8 cellular contexts compared by ENCODE assay signal in the genomic region with DNA sequence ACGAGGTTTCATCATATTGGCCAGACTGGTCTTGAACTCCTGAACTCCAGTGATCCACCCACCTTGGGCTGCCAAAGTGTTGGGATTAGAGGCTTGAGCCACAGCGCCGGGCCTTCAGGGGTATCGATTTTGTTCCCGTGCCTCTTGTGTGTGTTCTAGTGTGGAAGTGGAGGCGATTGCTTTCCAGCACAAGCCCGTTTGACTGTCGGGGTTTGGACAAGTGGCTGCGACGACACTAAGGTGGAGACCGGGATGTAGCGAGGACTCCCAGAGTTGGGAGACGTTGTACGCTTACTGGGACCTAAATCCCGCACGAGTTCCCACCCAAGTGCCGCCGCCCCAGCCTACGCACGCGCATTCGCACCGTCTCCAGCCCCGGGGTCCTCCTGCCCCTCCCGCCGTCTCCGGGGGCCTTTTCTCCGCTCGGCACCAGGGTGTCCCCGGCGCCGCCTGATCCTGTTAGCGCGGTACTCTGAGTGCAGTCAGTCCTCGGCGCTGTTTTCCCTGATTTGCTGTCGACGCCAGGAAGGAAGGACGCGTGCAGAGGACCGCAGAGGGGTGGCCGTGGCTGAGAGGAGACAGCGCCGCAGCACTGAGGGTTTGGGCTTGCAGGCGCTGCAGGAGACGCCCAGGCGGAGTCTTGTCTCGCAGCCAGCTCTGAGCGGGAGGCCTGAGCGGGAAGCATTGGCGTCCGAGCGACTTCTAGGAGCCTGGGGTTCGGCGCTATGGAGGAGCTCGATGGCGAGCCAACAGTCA. TPM values are rescaled to one million over a fixed set of nuclear protein-coding genes. Genes with fewer than 3 reads are reported as not detected.
A peak's percentile ranks its signal among the peaks of the same experiment; 100 is the strongest.
DNase-seq lines count a peak whose midpoint lies in the region; ATAC-seq, FAIRE-seq and TF ChIP-seq lines count a peak whose summit lies in the region.

A gene with protein sequence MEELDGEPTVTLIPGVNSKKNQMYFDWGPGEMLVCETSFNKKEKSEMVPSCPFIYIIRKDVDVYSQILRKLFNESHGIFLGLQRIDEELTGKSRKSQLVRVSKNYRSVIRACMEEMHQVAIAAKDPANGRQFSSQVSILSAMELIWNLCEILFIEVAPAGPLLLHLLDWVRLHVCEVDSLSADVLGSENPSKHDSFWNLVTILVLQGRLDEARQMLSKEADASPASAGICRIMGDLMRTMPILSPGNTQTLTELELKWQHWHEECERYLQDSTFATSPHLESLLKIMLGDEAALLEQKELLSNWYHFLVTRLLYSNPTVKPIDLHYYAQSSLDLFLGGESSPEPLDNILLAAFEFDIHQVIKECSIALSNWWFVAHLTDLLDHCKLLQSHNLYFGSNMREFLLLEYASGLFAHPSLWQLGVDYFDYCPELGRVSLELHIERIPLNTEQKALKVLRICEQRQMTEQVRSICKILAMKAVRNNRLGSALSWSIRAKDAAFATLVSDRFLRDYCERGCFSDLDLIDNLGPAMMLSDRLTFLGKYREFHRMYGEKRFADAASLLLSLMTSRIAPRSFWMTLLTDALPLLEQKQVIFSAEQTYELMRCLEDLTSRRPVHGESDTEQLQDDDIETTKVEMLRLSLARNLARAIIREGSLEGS (plus strand): TSS at position 643 of the 756 bp plus-strand sequence. CDS start 83 bp downstream, at position 726.

- H3K27me3 ChIP-seq in CD8-positive, alpha-beta T cell (ENCODE audit: insufficient read depth, low read length), result no peaks in the 10 kb centered on the region
- H3K27me3 ChIP-seq in OCI-LY3 (ENCODE audit: low read depth, low read length) (no peaks in the 10 kb centered on the region), endothelial cell of umbilical vein (ENCODE audit: control insufficient read depth in 2 of 2, insufficient read depth in 2 of 2, low read length in 2 of 2) (no peaks in the 10 kb centered on the region)

- H3K79me2 ChIP-seq in OCI-LY3 (ENCODE audit: low read length) (peaks cover 58% of the 10 kb centered on the region), endothelial cell of umbilical vein (ENCODE audit: control insufficient read depth, insufficient read depth, low read length) (peaks cover 29% of the 10 kb centered on the region)

- H3K4me2 ChIP-seq in OCI-LY3 (ENCODE audit: low read length) (peak within 1 kb of the TSS; percentile 97), endothelial cell of umbilical vein (ENCODE audit: insufficient read depth, low read length) (peak within 1 kb of the TSS; percentile 83)

- POLR2A ChIA-PET in CD8-positive, alpha-beta T cell (lab: Charles Lee), result interaction anchor here (0.6 to 4.4 kb wide), 4 partner anchors 22 to 95 kb away, joined by 3 to 18 read pairs (median 4); partner anchors contain the start of genes ARMC7 and SUMO2
- POLR2A ChIA-PET in endothelial cell of umbilical vein (lab: Charles Lee), result no interaction called here

- no peaks in the 10 kb centered on the region for H3K27me3 Mint-ChIP-seq in CD8-positive, alpha-beta T cell (ENCODE audit: low read depth)

- H3K27ac ChIP-seq in CD8-positive, alpha-beta T cell (ENCODE audit: low read depth, low read length), result peak within 1 kb of the TSS; percentile 70
- H3K27ac ChIP-seq in OCI-LY3 (ENCODE audit: low read length) (peak within 1 kb of the TSS; percentile 84), endothelial cell of umbilical vein (ENCODE audit: insufficient read depth, low read depth, low read length) (peak within 1 kb of the TSS; percentile 90)

- H3K4me1 Mint-ChIP-seq in CD8-positive, alpha-beta T cell (ENCODE audit: low read depth), result peaks cover 23% of the 10 kb centered on the region

- no peaks in the 10 kb centered on the region; the same call in 1 of the 2 replicates for H4K20me1 ChIP-seq in OCI-LY3 (ENCODE audit: insufficient read depth, low read length)
- no peaks in the 10 kb centered on the region for H4K20me1 ChIP-seq in endothelial cell of umbilical vein (replicated peaks; ENCODE audit: control insufficient read depth, extremely low read depth, insufficient read depth, low read length)

- H3K4me1 ChIP-seq in CD8-positive, alpha-beta T cell (ENCODE audit: insufficient read depth, low read length), result peaks cover 19% of the 10 kb centered on the region
- H3K4me1 ChIP-seq in OCI-LY3 (ENCODE audit: low read length) (peaks cover 10% of the 10 kb centered on the region), endothelial cell of umbilical vein (ENCODE audit: control insufficient read depth, extremely low read depth, insufficient read depth, low read length) (peaks cover 2% of the 10 kb centered on the region)

- no peaks in the 10 kb centered on the region for H3K9me3 ChIP-seq in CD8-positive, alpha-beta T cell (ENCODE audit: low read length)
- no peaks in the 10 kb centered on the region for H3K9me3 ChIP-seq in OCI-LY3 (ENCODE audit: insufficient read depth, low read length)
- H3K9me3 ChIP-seq in endothelial cell of umbilical vein (replicated peaks; ENCODE audit: control insufficient read depth, insufficient read depth, low read length), result no peaks in the 10 kb centered on the region

- no peaks in the 10 kb centered on the region for H3K9me1 ChIP-seq in endothelial cell of umbilical vein (replicated peaks; ENCODE audit: control insufficient read depth, extremely low read depth, insufficient read depth, low read length)

- peak; percentile 88 for TF ChIP-seq POLR2A in endothelial cell of umbilical vein (IDR thresholded peaks at IDR 0.05; ENCODE audit: low read depth, low read length)

- H2AFZ ChIP-seq in OCI-LY3 (ENCODE audit: low read depth, low read length), result peak within 1 kb of the TSS; percentile 96
- H2AFZ ChIP-seq in endothelial cell of umbilical vein (ENCODE audit: low read depth, low read length), result peak within 1 kb of the TSS; percentile 93

- H3K4me3 ChIP-seq in CD8-positive, alpha-beta T cell (ENCODE audit: low read depth, low read length), result peak within 1 kb of the TSS; percentile 85
- H3K4me3 ChIP-seq in OCI-LY3 (ENCODE audit: low read length) (peak within 1 kb of the TSS; percentile 93), endothelial cell of umbilical vein (replicated peaks in 1 of 3; ENCODE audit: insufficient read depth in 1 of 3, low read depth in 1 of 3, low read length in 3 of 3) (peak within 1 kb of the TSS; percentile 58 to 91 (median 85))

- BruUV-seq in endothelial cell of umbilical vein (replicated peaks; lab: Mats Ljungman, UMichigan), result TSS peak; percentile 98

- H3K27ac Mint-ChIP-seq in CD8-positive, alpha-beta T cell, result peak within 1 kb of the TSS; percentile 99

- intact Hi-C loops in CD8-positive, alpha-beta T cell (cut with DNase I, micrococcal nuclease), result loop anchor here (1.0 to 2.0 kb wide), 7 partner anchors 22 to 244 kb away; partner anchors contain the start of genes GGA3 (in 2 of the 2), JPT1 (in 2 of the 2), MRPS7 (in 2 of the 2) and SUMO2 (in 1 of the 2)
- intact Hi-C loops in endothelial cell of umbilical vein (cut with micrococcal nuclease), result loop anchor here (1.0 kb wide), 3 partner anchors 22 to 91 kb away; partner anchors contain the start of gene JPT1

- H3K36me3 Mint-ChIP-seq in CD8-positive, alpha-beta T cell, result peaks cover 26% of the 10 kb centered on the region

- no peak for TF ChIP-seq CTCF in CD8-positive, alpha-beta T cell (IDR thresholded peaks at IDR 0.05)
- TF ChIP-seq CTCF in OCI-LY3 (IDR thresholded peaks at IDR 0.05; ENCODE audit: low read depth, low read length) (no peak), endothelial cell of umbilical vein (IDR thresholded peaks at IDR 0.05; ENCODE audit: extremely low read depth in 1 of 2, insufficient read depth in 1 of 2, low read depth in 1 of 2, low read length in 2 of 2) (no peak)

- peak; percentile 92 for FAIRE-seq in endothelial cell of umbilical vein (lab: Jason Lieb, UNC)

- CTCF ChIA-PET in CD8-positive, alpha-beta T cell (lab: Charles Lee), result interaction anchor here (0.6 to 10.9 kb wide), 7 partner anchors 14 to 770 kb away, joined by 3 to 177 read pairs (median 3); partner anchors contain the start of gene ARMC7
- CTCF ChIA-PET in endothelial cell of umbilical vein (lab: Charles Lee), result interaction anchor here (1.0 to 9.1 kb wide), 7 partner anchors 33 to 244 kb away, joined by 3 to 257 read pairs (median 4); partner anchors contain the start of gene MRPL58

- H3K9ac ChIP-seq in OCI-LY3 (ENCODE audit: low read length), result peak within 1 kb of the TSS; percentile 94
- H3K9ac ChIP-seq in endothelial cell of umbilical vein (replicated peaks; ENCODE audit: extremely low read depth, insufficient read depth, low read length), result peak within 1 kb of the TSS; percentile 96

- ATAC-seq in CD8-positive, alpha-beta T cell, result peak; percentile 93
- ATAC-seq in GM21381 (IDR thresholded peaks at IDR 0.05; ENCODE audit: unreplicated experiment), result peak; percentile 77

- H3K36me3 ChIP-seq in CD8-positive, alpha-beta T cell (ENCODE audit: insufficient read depth, low read length), result peaks cover 5% of the 10 kb centered on the region
- H3K36me3 ChIP-seq in OCI-LY3 (replicated peaks; ENCODE audit: low read depth, low read length), result peaks cover 14% of the 10 kb centered on the region
- peaks cover 0 to under 1% of the 10 kb centered on the region in 2 experiments for H3K36me3 ChIP-seq in endothelial cell of umbilical vein (ENCODE audit: control insufficient read depth in 2 of 2, extremely low read depth in 1 of 2, insufficient read depth in 2 of 2, low read length in 2 of 2)

- no peaks in the 10 kb centered on the region for H3K9me3 Mint-ChIP-seq in CD8-positive, alpha-beta T cell

- H3K4me3 Mint-ChIP-seq in CD8-positive, alpha-beta T cell, result peak within 1 kb of the TSS; percentile 94

- DNase-seq in CD8-positive, alpha-beta T cell, result peak; percentile 84 to 96 (median 92)
- DNase-seq in HuH-7.5 (ENCODE audit: low spot score) (peak; percentile 96), endothelial cell of umbilical vein (ENCODE audit: low read depth, low spot score) (peak; percentile 96), midbrain (lab: John Stamatoyannopoulos, UW) (peak; percentile 95)
- peak; percentile 96 for DNase-seq in activated CD8-positive, alpha-beta memory T cell treated with anti-CD3 and anti-CD28 coated beads, Interleukin-2, amount 50 U/mL, for 48 hours
- peak; percentile 89 to 90 for DNase-seq in stimulated activated CD8-positive, alpha-beta memory T cell treated with anti-CD3 and anti-CD28 coated beads, Interleukin-15, amount 100 ng/mL, for 48 hours (ENCODE audit: low read depth in 2 of 2)

- dilution Hi-C loops in endothelial cell of umbilical vein (cut with MboI; ENCODE audit: extremely low pct_ligation_motif_present, low sequenced_read_pairs), result no loop called here

TF ChIP-seq in endothelial cell of umbilical vein, 7 proteins besides CTCF, POLR2A, EP300 and RAD21 (continues in another document):
- no peak for TF ChIP-seq FOS (IDR thresholded peaks at IDR 0.05; ENCODE audit: borderline replicate concordance, insufficient read depth, low read length)
- no peak for TF ChIP-seq MYC (IDR thresholded peaks at IDR 0.05; ENCODE audit: low read depth, low read length)

RNA-seq across cellular contexts. Expression of the gene that starts here (rescaled TPM):
- total RNA-seq in CD8-positive, alpha-beta T cell, result 10 to 100 TPM; 57.4 to 65.3 TPM
- total RNA-seq in endothelial cell of umbilical vein, result 98.3 and 105 TPM in 2 replicates
- polyA plus RNA-seq in endothelial cell of umbilical vein, result 116 and 120 TPM in 2 replicates
- 76.5 and 96.6 TPM in 2 replicates for polyA plus RNA-seq in endothelial cell of umbilical vein (2011; cell fraction: cytosol; rRNA removed)
- 345 and 386 TPM in 2 replicates for polyA plus RNA-seq in endothelial cell of umbilical vein (2011; cell fraction: nucleus; rRNA removed)
- polyA plus RNA-seq in endothelial cell of umbilical vein (2012), result 63.7 and 73.8 TPM in 2 replicates
- 75.2 and 106 TPM in 2 replicates for polyA minus RNA-seq in endothelial cell of umbilical vein
- 50.6 TPM for polyA minus RNA-seq in endothelial cell of umbilical vein (2011; cell fraction: cytosol; rRNA and poly(A)+ RNA removed)
- 58.3 and 81.4 TPM in 2 replicates for polyA minus RNA-seq in endothelial cell of umbilical vein (2011; cell fraction: nucleus; rRNA and poly(A)+ RNA removed)

Comparison
In these comparisons a context has a peak if more than half of its experiments do, and no peak if none do; other contexts are left out.
1. Peak in every context shown above with its lines: DNase-seq, ATAC-seq, H3K4me3 ChIP-seq and H3K27ac ChIP-seq.